Comparison of ENCODE assay signal across 27 cellular contexts in genomic region chr10:57897611-57898010, GRCh38.
"Had no signal": no experiment of that assay in that cellular context is flagged by ENCODE, and none has a peak within 500 bp of the region (broad histone marks: within the 10 kb centered on the region; RNA-seq: fewer than 3 reads in every experiment).

No MANE protein-coding gene starts in this region.

- ATAC-seq: heart right ventricle; left lung; lower lobe of right lung; sciatic nerve; stimulated activated memory B cell treated with anti-CD40 and anti-IgM and Interleukin-4, amounts not matched to agents 10 μg/mL and 1 μg/mL and 100 μg/mL, for 72 hours; stimulated activated naive CD8-positive, alpha-beta T cell treated with anti-CD3 and anti-CD28 coated beads, Interleukin-15, amount 100 ng/mL, for 72 hours; T-cell had no signal

- DNase-seq: activated B cell treated with CpG ODN at 0.5 μM for 24 hours; activated CD4-positive, alpha-beta T cell treated with anti-CD3 and anti-CD28 coated beads for 4 hours; activated CD4-positive, alpha-beta T cell treated with anti-CD3 and anti-CD28 coated beads, Interleukin-2, amount 50 U/mL, for 4 hours; activated effector memory CD4-positive, alpha-beta T cell treated with Interleukin-2 at 50 U/mL for 16 hours; activated naive CD4-positive, alpha-beta T cell treated with Interleukin-2 at 50 U/mL for 16 hours; activated T-cell treated with anti-CD3 and anti-CD28 coated beads for 4 hours; anterior cingulate cortex; effector CD8-positive, alpha-beta T cell; esophagus squamous epithelium; foreskin melanocyte; heart right ventricle; kidney glomerular epithelial cell; left lung; lower lobe of right lung; naive B cell; retina; stimulated activated CD4-positive, alpha-beta T cell treated with anti-CD3 and anti-CD28 coated beads, Interleukin-1b, Interleukin-23, amount 100 ng/mL, for 48 hours; stimulated activated CD4-positive, alpha-beta T cell treated with anti-CD3 and anti-CD28 coated beads, Interleukin-4, amount 100 ng/mL, for 4 hours; stimulated activated CD8-positive, alpha-beta memory T cell treated with anti-CD3 and anti-CD28 coated beads, Interleukin-4, amount 100 ng/mL, for 48 hours; stimulated activated naive CD8-positive, alpha-beta T cell treated with anti-CD3 and anti-CD28 coated beads, Interleukin-15, amount 100 ng/mL, for 72 hours; substantia nigra; T-cell; upper lobe of right lung had no signal

- H3K4me1 Mint-ChIP-seq: activated B cell treated with CpG ODN at 0.5 μM for 24 hours; central memory CD8-positive, alpha-beta T cell; naive B cell; stimulated activated memory B cell treated with anti-CD40 and anti-IgM and Interleukin-4, amounts not matched to agents 10 μg/mL and 1 μg/mL and 100 μg/mL, for 72 hours; stimulated activated naive CD8-positive, alpha-beta T cell treated with anti-CD3 and anti-CD28 coated beads, Interleukin-15, amount 100 ng/mL, for 72 hours; T-cell had no signal

- H3K27me3 Mint-ChIP-seq: activated B cell treated with CpG ODN at 0.5 μM for 24 hours; activated naive CD8-positive, alpha-beta T cell; central memory CD8-positive, alpha-beta T cell; naive B cell; stimulated activated memory B cell treated with anti-CD40 and anti-IgM and Interleukin-4, amounts not matched to agents 10 μg/mL and 1 μg/mL and 100 μg/mL, for 72 hours; stimulated activated naive CD8-positive, alpha-beta T cell treated with anti-CD3 and anti-CD28 coated beads, Interleukin-15, amount 100 ng/mL, for 72 hours; T-cell had no signal

- H3K27ac Mint-ChIP-seq: activated B cell treated with CpG ODN at 0.5 μM for 24 hours; activated naive CD8-positive, alpha-beta T cell; naive B cell; stimulated activated memory B cell treated with anti-CD40 and anti-IgM and Interleukin-4, amounts not matched to agents 10 μg/mL and 1 μg/mL and 100 μg/mL, for 72 hours; stimulated activated naive CD8-positive, alpha-beta T cell treated with anti-CD3 and anti-CD28 coated beads, Interleukin-15, amount 100 ng/mL, for 72 hours; T-cell had no signal

- H3K4me3 Mint-ChIP-seq: activated B cell treated with CpG ODN at 0.5 μM for 24 hours; activated naive CD8-positive, alpha-beta T cell; central memory CD8-positive, alpha-beta T cell; naive B cell; stimulated activated memory B cell treated with anti-CD40 and anti-IgM and Interleukin-4, amounts not matched to agents 10 μg/mL and 1 μg/mL and 100 μg/mL, for 72 hours; stimulated activated naive CD8-positive, alpha-beta T cell treated with anti-CD3 and anti-CD28 coated beads, Interleukin-15, amount 100 ng/mL, for 72 hours; T-cell had no signal

- H3K36me3 Mint-ChIP-seq: activated naive CD8-positive, alpha-beta T cell; naive B cell; stimulated activated memory B cell treated with anti-CD40 and anti-IgM and Interleukin-4, amounts not matched to agents 10 μg/mL and 1 μg/mL and 100 μg/mL, for 72 hours; T-cell had no signal
